In genomic region chr6:62286470-62286843, GRCh38 we compare ENCODE assay signal across 8 cellular contexts. TPM values are rescaled to one million over a fixed set of nuclear protein-coding genes. Genes with fewer than 3 reads are reported as not detected.
DNase-seq lines count a peak whose midpoint lies in the region; ATAC-seq and TF ChIP-seq lines count a peak whose summit lies in the region.

No MANE protein-coding gene starts in this region.

- no peak for DNase-seq in CD14-positive monocyte (ENCODE audit: low spot score)
- no peak for DNase-seq in OCI-LY7 (ENCODE audit: low spot score)
- DNase-seq in mesendoderm, result no peak
- no peak for DNase-seq in CD4-positive, alpha-beta T cell
- no peak for DNase-seq in NCI-H1105 (lab: John Stamatoyannopoulos, UW)
- DNase-seq in stimulated activated CD4-positive, alpha-beta T cell treated with anti-CD3 and anti-CD28 coated beads, Interleukin-1b, Interleukin-23, amount 100 ng/mL, for 48 hours, result no peak

- H3K27ac ChIP-seq in OCI-LY7 (ENCODE audit: low read depth, low read length, poor library complexity, severe bottlenecking), result no peak overlapping the region
- no peak overlapping the region for H3K27ac ChIP-seq in mesendoderm (ENCODE audit: low read depth, low read length)
- H3K27ac ChIP-seq in CD4-positive, alpha-beta T cell (ENCODE audit: low read depth, low read length), result no peak overlapping the region

- H3K79me1 ChIP-seq in mesendoderm (ENCODE audit: low read length), result no peaks in the 10 kb centered on the region

- WGBS in mesendoderm (ENCODE audit: extremely low coverage, insufficient coverage, low lambda C conversion rate), result no CpG with 5 or more reads among the region's 13 CpGs

- H3K9me3 Mint-ChIP-seq in CD14-positive monocyte, result peaks cover 0 to 3% (median 0%) of the 10 kb centered on the region in 7 donors
- no peaks in the 10 kb centered on the region for H3K9me3 Mint-ChIP-seq in CD4-positive, alpha-beta T cell

- no peak overlapping the region for H3K4ac ChIP-seq in mesendoderm (ENCODE audit: low read depth, low read length)

- H3K9ac ChIP-seq in mesendoderm (ENCODE audit: low read length), result peak overlapping the region; percentile 42

- no TSS peak for BruUV-seq in OCI-LY7 (replicated peaks; lab: Mats Ljungman, UMichigan)

- no peaks in the 10 kb centered on the region for H3K9me3 ChIP-seq in OCI-LY7 (ENCODE audit: low read length)
- H3K9me3 ChIP-seq in CD4-positive, alpha-beta T cell (ENCODE audit: control insufficient read depth, low read length), result no peaks in the 10 kb centered on the region

- H3K79me2 ChIP-seq in OCI-LY7 (ENCODE audit: insufficient read depth, low read depth, low read length) (no peaks in the 10 kb centered on the region), mesendoderm (ENCODE audit: control insufficient read depth, insufficient read depth, low read length) (no peaks in the 10 kb centered on the region)

- peaks cover 21% of the 10 kb centered on the region for H3K4me1 Mint-ChIP-seq in CD14-positive monocyte
- H3K4me1 Mint-ChIP-seq in CD4-positive, alpha-beta T cell (ENCODE audit: low read depth), result no peaks in the 10 kb centered on the region

- H3K23ac ChIP-seq in mesendoderm (ENCODE audit: low read length), result no peak overlapping the region

- TF ChIP-seq CTCF in CD14-positive monocyte (IDR thresholded peaks at IDR 0.05) (no peak), OCI-LY7 (conservative IDR thresholded peaks at IDR 0.05; ENCODE audit: low read length) (no peak)
- no peak for TF ChIP-seq CTCF in CD4-positive, alpha-beta T cell (IDR thresholded peaks at IDR 0.05)

- H2BK15ac ChIP-seq in mesendoderm (replicated peaks; ENCODE audit: low read depth), result no peak overlapping the region

- H3K27me3 Mint-ChIP-seq in CD14-positive monocyte (ENCODE audit: low read depth in 3 of 3), result peaks cover 21 to 28% (median 26%) of the 10 kb centered on the region in 3 donors
- peaks cover 16% of the 10 kb centered on the region for H3K27me3 Mint-ChIP-seq in CD4-positive, alpha-beta T cell

- peaks cover 10% of the 10 kb centered on the region for H3K4me1 ChIP-seq in OCI-LY7 (ENCODE audit: insufficient read depth, low read length, poor library complexity, severe bottlenecking)
- no peaks in the 10 kb centered on the region for H3K4me1 ChIP-seq in mesendoderm (ENCODE audit: control insufficient read depth, low read depth, low read length)

- peak overlapping the region; percentile 69 for H3K56ac ChIP-seq in mesendoderm (ENCODE audit: low read length)

- no peak overlapping the region for H3K18ac ChIP-seq in mesendoderm (ENCODE audit: low read length)

- no peaks in the 10 kb centered on the region for H3K9me2 ChIP-seq in OCI-LY7 (ENCODE audit: insufficient read depth, low read length)

- ATAC-seq in GM21515 (IDR thresholded peaks at IDR 0.05; ENCODE audit: unreplicated experiment) (peak; percentile 4), HG03432 (IDR thresholded peaks at IDR 0.05; ENCODE audit: unreplicated experiment) (no peak)
- ATAC-seq in CD4-positive, alpha-beta T cell (ENCODE audit: poor library complexity), result no peak

- H2AK5ac ChIP-seq in mesendoderm (ENCODE audit: low read length), result no peak overlapping the region

- no peaks in the 10 kb centered on the region for H4K20me1 ChIP-seq in OCI-LY7 (ENCODE audit: insufficient read depth, low read length)

- H3K4me3 Mint-ChIP-seq in CD14-positive monocyte, result peak overlapping the region; percentile 87 to 98
- no peak overlapping the region for H3K4me3 Mint-ChIP-seq in CD4-positive, alpha-beta T cell

- H3K27ac Mint-ChIP-seq in CD14-positive monocyte, result peak overlapping the region in 2 of 7 donors; percentile 24 to 48
- no peak overlapping the region for H3K27ac Mint-ChIP-seq in CD4-positive, alpha-beta T cell

- no peak overlapping the region for H2BK5ac ChIP-seq in mesendoderm (ENCODE audit: low read length)

- H4K5ac ChIP-seq in mesendoderm (ENCODE audit: low read length), result no peak overlapping the region

- POLR2A ChIA-PET in OCI-LY7 (lab: Charles Lee), result interaction anchor here (0.9 to 2.6 kb wide), 7 partner anchors 8 to 162 kb away, joined by 4 to 16 read pairs (median 6); no protein-coding TSS in a partner anchor
- POLR2A ChIA-PET in CD4-positive, alpha-beta T cell (lab: Charles Lee), result no interaction called here

- intact Hi-C loops in CD14-positive monocyte (cut with micrococcal nuclease), result no loop called here
- intact Hi-C loops in OCI-LY7 (cut with micrococcal nuclease; ENCODE audit: unreplicated experiment), result no loop called here
- intact Hi-C loops in CD4-positive, alpha-beta T cell (cut with DNase I, micrococcal nuclease), result no loop called here

- CTCF ChIA-PET in OCI-LY7 (lab: Charles Lee; ENCODE audit: unreplicated experiment), result interaction anchor here (0.9 kb wide), 1 partner anchor 12 kb away, joined by 3 read pairs; no protein-coding TSS in a partner anchor
- CTCF ChIA-PET in CD4-positive, alpha-beta T cell (lab: Charles Lee), result no interaction called here

- no peak overlapping the region for H4K8ac ChIP-seq in mesendoderm (ENCODE audit: low read depth, low read length)

- no peak overlapping the region for H2BK120ac ChIP-seq in mesendoderm (ENCODE audit: low read depth, low read length)

- peak overlapping the region; percentile 97 for H2AFZ ChIP-seq in OCI-LY7 (ENCODE audit: low read length)

- H3K36me3 ChIP-seq in OCI-LY7 (ENCODE audit: insufficient read depth, low read length) (no peaks in the 10 kb centered on the region), mesendoderm (ENCODE audit: control insufficient read depth, insufficient read depth, low read length) (no peaks in the 10 kb centered on the region)

- no peaks in the 10 kb centered on the region for H3K27me3 ChIP-seq in mesendoderm (ENCODE audit: insufficient read depth, low read length, poor library complexity)
- no peaks in the 10 kb centered on the region for H3K27me3 ChIP-seq in CD4-positive, alpha-beta T cell (ENCODE audit: control insufficient read depth, insufficient read depth, low read length)

- peak overlapping the region; percentile 74 for H3K4me3 ChIP-seq in OCI-LY7 (ENCODE audit: low read depth, low read length, poor library complexity, severe bottlenecking)
- peak overlapping the region; percentile 26 for H3K4me3 ChIP-seq in mesendoderm (ENCODE audit: low read length)

- H3K36me3 Mint-ChIP-seq in CD14-positive monocyte, result no peaks in the 10 kb centered on the region
- no peaks in the 10 kb centered on the region for H3K36me3 Mint-ChIP-seq in CD4-positive, alpha-beta T cell (ENCODE audit: low read depth)

- peak overlapping the region; percentile 92 for H3K4me2 ChIP-seq in OCI-LY7 (ENCODE audit: low read length)
- peak overlapping the region; percentile 87 for H3K4me2 ChIP-seq in mesendoderm (ENCODE audit: low read length)

RNA-seq across cellular contexts. Expression of gene KHDRBS2, which starts 0.4 kb away (rescaled TPM):
- polyA plus RNA-seq in CD14-positive monocyte, result under 1 TPM; 0.09 to 0.14 TPM
- total RNA-seq in OCI-LY7 (2014; rRNA removed; shearing (Covaris generic)), result 1.4 and 1.7 TPM in 2 replicates
- 6.8 and 7.6 TPM in 2 replicates for total RNA-seq in OCI-LY7 (2022)
- 1.00 TPM for polyA plus RNA-seq in mesendoderm (2013, experiment 1 of 2)
- polyA plus RNA-seq in mesendoderm (2013, experiment 2 of 2), result 1.1 TPM
- not detected for total RNA-seq in CD4-positive, alpha-beta T cell
